ENCODE assay signal across 25 cellular contexts in genomic region chr2:224278531-224278930, GRCh38.
A peak's percentile ranks its signal among the peaks of the same experiment; 100 is the strongest.
DNase-seq lines count a peak whose midpoint lies in the region; ATAC-seq, FAIRE-seq and TF ChIP-seq lines count a peak whose summit lies in the region.
"Had no signal": no experiment of that assay in that cellular context is flagged by ENCODE, and none has a peak within 500 bp of the region (broad histone marks: within the 10 kb centered on the region; RNA-seq: fewer than 3 reads in every experiment).

No MANE protein-coding gene starts in this region.

- no peak overlapping the region for H3K9ac ChIP-seq in astrocyte (ENCODE audit: low read length)

- no peak overlapping the region for H3K4me2 ChIP-seq in astrocyte (ENCODE audit: low read length)

- H3K9me3 Mint-ChIP-seq in astrocyte (ENCODE audit: unreplicated experiment) = no peaks in the 10 kb centered on the region
- H3K9me3 Mint-ChIP-seq: activated naive CD8-positive, alpha-beta T cell treated with anti-CD3 and anti-CD28 coated beads, Interleukin-2, amount 50 U/mL, for 24 hours; immature natural killer cell; T-helper 2 cell treated with Interferon-gamma antibody and Interleukin-4, amounts not matched to agents 5 μg/mL and 100 μg/mL, for 36 hours had no signal

- H4K20me1 ChIP-seq in astrocyte (ENCODE audit: insufficient read depth, low read length) = no peaks in the 10 kb centered on the region

- H3K79me2 ChIP-seq in astrocyte (ENCODE audit: insufficient read depth, low read length) = no peaks in the 10 kb centered on the region

- FAIRE-seq in astrocyte (lab: Jason Lieb, UNC) = peak; percentile 86

- TF ChIP-seq CTCF in astrocyte (IDR thresholded peaks at IDR 0.05; ENCODE audit: insufficient read depth, low read depth, low read length) (no peak), fibroblast of mammary gland (conservative IDR thresholded peaks at IDR 0.05; ENCODE audit: control insufficient read depth, insufficient read depth, low read depth, low read length) (no peak)

- no peak overlapping the region for H2AFZ ChIP-seq in astrocyte (ENCODE audit: low read depth, low read length)

- no peaks in the 10 kb centered on the region for H3K36me3 ChIP-seq in astrocyte (ENCODE audit: insufficient read depth, low read length)
- H3K36me3 ChIP-seq in aorta (ENCODE audit: control insufficient read depth in 1 of 2, insufficient read depth in 2 of 2, low read length in 1 of 2) = no peaks in the 10 kb centered on the region
- H3K36me3 ChIP-seq: esophagus muscularis mucosa, MG63, neutrophil, SJCRH30, spleen, stomach, upper lobe of left lung had no signal

- no peaks in the 10 kb centered on the region for H3K9me3 ChIP-seq in astrocyte (ENCODE audit: insufficient read depth, low read depth, low read length)
- H3K9me3 ChIP-seq in aorta (ENCODE audit: control insufficient read depth, low read length) = no peaks in the 10 kb centered on the region
- H3K9me3 ChIP-seq: esophagus muscularis mucosa, MG63, neutrophil, SJCRH30, spleen, stomach, upper lobe of left lung had no signal

- peaks cover 3% of the 10 kb centered on the region for H3K27me3 Mint-ChIP-seq in astrocyte (ENCODE audit: low read depth, unreplicated experiment)

- no peak overlapping the region for H3K4me3 ChIP-seq in astrocyte (ENCODE audit: insufficient read depth, low read depth, low read length)
- no peak overlapping the region for H3K4me3 ChIP-seq in fibroblast of mammary gland (ENCODE audit: control insufficient read depth, low read depth, low read length)
- no peak overlapping the region for H3K4me3 ChIP-seq in aorta (ENCODE audit: low read length in 2 of 2)
- H3K4me3 ChIP-seq: esophagus muscularis mucosa, MG63, SJCRH30, spleen, stomach, upper lobe of left lung had no signal

- H3K27ac ChIP-seq in astrocyte (ENCODE audit: low read depth, low read length) (no peak overlapping the region), aorta (ENCODE audit: low read depth in 1 of 2, low read length in 2 of 2) (no peak overlapping the region)
- H3K27ac ChIP-seq: esophagus muscularis mucosa, HL-60, neutrophil, SJCRH30, spleen, stomach, upper lobe of left lung had no signal

- no peak overlapping the region for H3K4me3 Mint-ChIP-seq in astrocyte (ENCODE audit: unreplicated experiment)
- H3K4me3 Mint-ChIP-seq: activated naive CD8-positive, alpha-beta T cell treated with anti-CD3 and anti-CD28 coated beads, Interleukin-2, amount 50 U/mL, for 24 hours; immature natural killer cell; T-helper 2 cell treated with Interferon-gamma antibody and Interleukin-4, amounts not matched to agents 5 μg/mL and 100 μg/mL, for 36 hours had no signal

- H3K27me3 ChIP-seq in astrocyte (ENCODE audit: insufficient read depth, low read length) = no peaks in the 10 kb centered on the region
- H3K27me3 ChIP-seq in aorta (ENCODE audit: control insufficient read depth in 1 of 2, insufficient read depth in 2 of 2, low read length in 1 of 2) = no peaks in the 10 kb centered on the region
- H3K27me3 ChIP-seq: esophagus muscularis mucosa, MG63, SJCRH30, stomach, upper lobe of left lung had no signal

- H3K27ac Mint-ChIP-seq in astrocyte (ENCODE audit: unreplicated experiment) = no peak overlapping the region
- H3K27ac Mint-ChIP-seq: activated naive CD8-positive, alpha-beta T cell treated with anti-CD3 and anti-CD28 coated beads, Interleukin-2, amount 50 U/mL, for 24 hours; immature natural killer cell; T-helper 2 cell treated with Interferon-gamma antibody and Interleukin-4, amounts not matched to agents 5 μg/mL and 100 μg/mL, for 36 hours had no signal

- DNase-seq in GM04503 (ENCODE audit: low read depth) (peak; percentile 70), astrocyte (ENCODE audit: low read depth) (no peak), fibroblast of mammary gland (ENCODE audit: low read depth) (peak; percentile 38), renal cortical epithelial cell (ENCODE audit: low read depth) (peak; percentile 2), NCI-H1092 treated with DMSO at 0.1 percent for 48 hours (lab: John Stamatoyannopoulos, UW) (no peak), aorta (no peak)
- DNase-seq: activated effector memory CD4-positive, alpha-beta T cell treated with Interleukin-2 at 50 U/mL for 16 hours; activated naive CD8-positive, alpha-beta T cell treated with anti-CD3 and anti-CD28 coated beads, Interleukin-2, amount 50 U/mL, for 24 hours; AML-193; caudate nucleus; immature natural killer cell; MG63; NCI-H1694; NCI-H2227 treated with DMSO at 0.1 percent for 48 hours; SJCRH30; spleen; stimulated activated CD4-positive, alpha-beta T cell treated with anti-CD3 and anti-CD28 coated beads, Interleukin-4, amount 100 ng/mL, for 24 hours; stomach; upper lobe of left lung had no signal

- intact Hi-C loops in aorta (cut with DNase I) = no loop called here

- H3K4me1 Mint-ChIP-seq in astrocyte (ENCODE audit: low read depth, unreplicated experiment) = no peaks in the 10 kb centered on the region
- H3K4me1 Mint-ChIP-seq: activated naive CD8-positive, alpha-beta T cell treated with anti-CD3 and anti-CD28 coated beads, Interleukin-2, amount 50 U/mL, for 24 hours; immature natural killer cell had no signal

- H3K4me1 ChIP-seq in astrocyte (ENCODE audit: insufficient read depth, low read length) (no peaks in the 10 kb centered on the region), aorta (ENCODE audit: control insufficient read depth in 1 of 2, insufficient read depth in 2 of 2, low read length in 2 of 2) (peaks cover 0 to 2% of the 10 kb centered on the region in 2 donors)
- H3K4me1 ChIP-seq: esophagus muscularis mucosa, SJCRH30, spleen, stomach, upper lobe of left lung had no signal

- ATAC-seq in HG03196 (IDR thresholded peaks at IDR 0.05; ENCODE audit: unreplicated experiment) = no peak
- ATAC-seq in HG03342 (IDR thresholded peaks at IDR 0.05; ENCODE audit: unreplicated experiment) = no peak
- no peak for ATAC-seq in aorta (ENCODE audit: low FRiP score)
- ATAC-seq: activated naive CD8-positive, alpha-beta T cell treated with anti-CD3 and anti-CD28 coated beads, Interleukin-2, amount 50 U/mL, for 24 hours had no signal

- H3K36me3 Mint-ChIP-seq in astrocyte (ENCODE audit: low read depth, unreplicated experiment) = no peaks in the 10 kb centered on the region
- H3K36me3 Mint-ChIP-seq: immature natural killer cell had no signal

- 77 to 85% methylated on average over 3 of the region's 3 CpGs for WGBS in aorta, 2 donors

Comparison
In these comparisons a context has a peak if more than half of its experiments do, and no peak if none do; other contexts are left out.
1. DNase-seq: peak in GM04503 (single experiment), fibroblast of mammary gland (single experiment) and renal cortical epithelial cell (single experiment); none in astrocyte (single experiment), NCI-H1092 treated with DMSO at 0.1 percent for 48 hours (single experiment) and aorta (0 of 2).